Comparison of ENCODE assay signal across 8 cellular contexts in genomic region chr6:106223300-106223930, GRCh38.
DNase-seq lines count a peak whose midpoint lies in the region; ATAC-seq and TF ChIP-seq lines count a peak whose summit lies in the region.

No MANE protein-coding gene starts in this region.

- peaks cover 8% of the 10 kb centered on the region for H3K79me2 ChIP-seq in parathyroid adenoma

- POLR2A ChIA-PET in Panc1 (lab: Charles Lee) = no interaction called here

- CTCF ChIA-PET in Panc1 (lab: Charles Lee) = interaction anchor here (0.6 to 1.4 kb wide), 10 partner anchors 16 to 1467 kb away, joined by 3 to 6 read pairs (median 3); no protein-coding TSS in a partner anchor

- peak; percentile 65 for ATAC-seq in Right ventricle myocardium superior (ENCODE audit: poor library complexity)
- ATAC-seq in Panc1 = peak; percentile 80
- peak; percentile 72 to 83 for ATAC-seq in activated T-cell treated with anti-CD3 and anti-CD28 coated beads, Interleukin-2, amount 50 U/mL, for 4 hours
- peak; percentile 79 for ATAC-seq in upper lobe of right lung

- in situ Hi-C loops in Panc1 (cut with HindIII; ENCODE audit: low pct_unique_long_range_greater_than_20kb, low sequenced_read_pairs) = no loop called here

- DNase-seq in Right ventricle myocardium superior = no peak
- no peak for DNase-seq in cardiac septum (ENCODE audit: low spot score)
- DNase-seq in HuH-7 (ENCODE audit: low spot score) = peak; percentile 25
- DNase-seq in Panc1 (ENCODE audit: low read depth, low spot score) = peak; percentile 32
- peak; percentile 71 for DNase-seq in activated T-cell treated with anti-CD3 and anti-CD28 coated beads, Interleukin-2, amount 50 U/mL, for 4 hours
- peak; percentile 73 for DNase-seq in fibroblast of the conjunctiva (ENCODE audit: low read depth)
- no peak for DNase-seq in upper lobe of right lung

- H3K9ac ChIP-seq in parathyroid adenoma = no peak overlapping the region

- H3K4me1 ChIP-seq in Panc1 (ENCODE audit: control insufficient read depth, insufficient read depth, low read length) = peaks cover 8% of the 10 kb centered on the region; the same call in 1 of the 2 replicates
- H3K4me1 ChIP-seq in parathyroid adenoma = peaks cover 4% of the 10 kb centered on the region
- H3K4me1 ChIP-seq in upper lobe of right lung = no peaks in the 10 kb centered on the region

- H3K9me3 ChIP-seq in Panc1 (ENCODE audit: control insufficient read depth, insufficient read depth, low read depth, low read length) (no peaks in the 10 kb centered on the region), parathyroid adenoma (ENCODE audit: control insufficient read depth, low read length) (no peaks in the 10 kb centered on the region), upper lobe of right lung (no peaks in the 10 kb centered on the region)

- no peaks in the 10 kb centered on the region for H3K27me3 ChIP-seq in Panc1 (ENCODE audit: control insufficient read depth, insufficient read depth, low read length)
- H3K27me3 ChIP-seq in parathyroid adenoma (ENCODE audit: control insufficient read depth, insufficient read depth, low read length) = no peaks in the 10 kb centered on the region
- H3K27me3 ChIP-seq in upper lobe of right lung = no peaks in the 10 kb centered on the region

- H2AFZ ChIP-seq in parathyroid adenoma = no peak overlapping the region

- H3K4me3 Mint-ChIP-seq in activated T-cell treated with anti-CD3 and anti-CD28 coated beads, Interleukin-2, amount 50 U/mL, for 4 hours = no peak overlapping the region

- no peaks in the 10 kb centered on the region for H3K36me3 Mint-ChIP-seq in activated T-cell treated with anti-CD3 and anti-CD28 coated beads, Interleukin-2, amount 50 U/mL, for 4 hours (ENCODE audit: insufficient read depth)

- peaks cover 19% of the 10 kb centered on the region for H3K4me1 Mint-ChIP-seq in activated T-cell treated with anti-CD3 and anti-CD28 coated beads, Interleukin-2, amount 50 U/mL, for 4 hours (ENCODE audit: low read depth)

- TF ChIP-seq CTCF in Panc1 (IDR thresholded peaks at IDR 0.05) (peak; percentile 75; the same call in 1 of the 2 replicates), parathyroid adenoma (IDR thresholded peaks at IDR 0.05) (peak; percentile 57), upper lobe of right lung (IDR thresholded peaks at IDR 0.05) (peak; percentile 68)

- no peak overlapping the region for H3K4me2 ChIP-seq in parathyroid adenoma (ENCODE audit: low read length)

- H3K4me3 ChIP-seq in Panc1 (ENCODE audit: low read depth in 2 of 2, low read length in 2 of 2) (no peak overlapping the region), parathyroid adenoma (ENCODE audit: low read depth, low read length) (no peak overlapping the region), upper lobe of right lung (no peak overlapping the region)

- no TSS peak for BruUV-seq in Panc1 (replicated peaks; lab: Mats Ljungman, UMichigan)

- intact Hi-C loops in Right ventricle myocardium superior (cut with DNase I) (loop anchor here (5.0 to 10.0 kb wide), 3 partner anchors 129 to 791 kb away; no protein-coding TSS in a partner anchor), cardiac septum (cut with DNase I) (loop anchor here (5.0 to 10.0 kb wide), 2 partner anchors 491 to 739 kb away; no protein-coding TSS in a partner anchor), Panc1 (cut with micrococcal nuclease; ENCODE audit: unreplicated experiment) (loop anchor here (5.0 kb wide), 2 partner anchors 131 to 736 kb away; no protein-coding TSS in a partner anchor), upper lobe of right lung (cut with DNase I) (loop anchor here (10.0 kb wide), 1 partner anchor 739 kb away; no protein-coding TSS in a partner anchor)

- H3K27ac ChIP-seq in Panc1 (ENCODE audit: low read length) = no peak overlapping the region
- no peak overlapping the region for H3K27ac ChIP-seq in parathyroid adenoma
- H3K27ac ChIP-seq in upper lobe of right lung = no peak overlapping the region

- no peaks in the 10 kb centered on the region for H3K36me3 ChIP-seq in Panc1 (ENCODE audit: control insufficient read depth, insufficient read depth, low read length)
- H3K36me3 ChIP-seq in parathyroid adenoma (ENCODE audit: control insufficient read depth, insufficient read depth, low read length) = no peaks in the 10 kb centered on the region
- H3K36me3 ChIP-seq in upper lobe of right lung = no peaks in the 10 kb centered on the region

- no peaks in the 10 kb centered on the region for H3K9me3 Mint-ChIP-seq in activated T-cell treated with anti-CD3 and anti-CD28 coated beads, Interleukin-2, amount 50 U/mL, for 4 hours

- H3K27me3 Mint-ChIP-seq in activated T-cell treated with anti-CD3 and anti-CD28 coated beads, Interleukin-2, amount 50 U/mL, for 4 hours (ENCODE audit: low read depth) = no peaks in the 10 kb centered on the region

Comparison
In these comparisons a context has a peak if more than half of its experiments do, and no peak if none do; other contexts are left out.
1. DNase-seq: peak in HuH-7 (single experiment), Panc1 (single experiment), activated T-cell treated with anti-CD3 and anti-CD28 coated beads, Interleukin-2, amount 50 U/mL, for 4 hours (single experiment) and fibroblast of the conjunctiva (single experiment); none in Right ventricle myocardium superior (single experiment), cardiac septum (single experiment) and upper lobe of right lung (single experiment).
2. Peak in every context shown above with its lines, with median percentiles within 50 percentile points of each other: ATAC-seq and CTCF ChIP-seq.